Comparison of ENCODE assay signal across 18 cellular contexts in genomic region chr17:36992701-36993100, GRCh38. TPM values are rescaled to one million over a fixed set of nuclear protein-coding genes. Genes with fewer than 3 reads are reported as not detected.
DNase-seq lines count a peak whose midpoint lies in the region; TF ChIP-seq lines count a peak whose summit lies in the region.
"Had no signal": no experiment of that assay in that cellular context is flagged by ENCODE, and none has a peak within 500 bp of the region (broad histone marks: within the 10 kb centered on the region; RNA-seq: fewer than 3 reads in every experiment).

No MANE protein-coding gene starts in this region.

- H3K79me2 ChIP-seq in trophoblast cell (ENCODE audit: control insufficient read depth, insufficient read depth, low read length, poor library complexity) = no peaks in the 10 kb centered on the region
- H3K79me2 ChIP-seq in hepatocyte = peaks cover 3% of the 10 kb centered on the region

- no peak overlapping the region for H2AK5ac ChIP-seq in trophoblast cell (ENCODE audit: low read length)

- no peak overlapping the region for H4K12ac ChIP-seq in trophoblast cell (ENCODE audit: low read depth, low read length)

- WGBS in trophoblast cell (ENCODE audit: extremely low coverage, insufficient coverage, insufficient read length) = no CpG with 5 or more reads among the region's 2 CpGs
- WGBS in hepatocyte (ENCODE audit: low lambda C conversion rate, missing lambda C conversion rate) = 87% methylated on average over 2 of the region's 2 CpGs

- H3K27me3 ChIP-seq in trophoblast cell (ENCODE audit: insufficient read depth, low read length) = no peaks in the 10 kb centered on the region
- no peaks in the 10 kb centered on the region for H3K27me3 ChIP-seq in hepatocyte
- H3K27me3 ChIP-seq: BLaER1 treated with 17β-estradiol and CSF1 and Interleukin-3, amounts not matched to agents 10 nM and 100 nM; SJSA1 had no signal

- no peak overlapping the region for H3K14ac ChIP-seq in trophoblast cell (ENCODE audit: low read length)

- H3K4ac ChIP-seq in trophoblast cell (ENCODE audit: low read depth, low read length) = no peak overlapping the region

- no peak overlapping the region for H3K4me2 ChIP-seq in trophoblast cell (ENCODE audit: low read length)
- no peak overlapping the region for H3K4me2 ChIP-seq in hepatocyte
- H3K4me2 ChIP-seq: BLaER1 treated with 17β-estradiol and CSF1 and Interleukin-3, amounts not matched to agents 10 nM and 100 nM had no signal

- H2AFZ ChIP-seq in trophoblast cell (ENCODE audit: insufficient read depth, low read length, poor library complexity) = no peak overlapping the region
- H2AFZ ChIP-seq in hepatocyte = no peak overlapping the region

- no peak overlapping the region for H4K8ac ChIP-seq in trophoblast cell (ENCODE audit: low read depth, low read length)

- no peak overlapping the region for H3K4me3 ChIP-seq in LNCaP clone FGC (ENCODE audit: low read depth, low read length)
- H3K4me3 ChIP-seq in trophoblast cell (ENCODE audit: low read depth, low read length) = no peak overlapping the region
- no peak overlapping the region for H3K4me3 ChIP-seq in hepatocyte
- H3K4me3 ChIP-seq: BLaER1 treated with 17β-estradiol and CSF1 and Interleukin-3, amounts not matched to agents 10 nM and 100 nM; SJSA1 had no signal

- TF ChIP-seq CTCF in LNCaP clone FGC (IDR thresholded peaks at IDR 0.05; ENCODE audit: control insufficient read depth, extremely low read depth, insufficient read depth) (no peak), hepatocyte (IDR thresholded peaks at IDR 0.05; ENCODE audit: poor library complexity) (no peak)

- peak overlapping the region; percentile 66 for H3K9ac ChIP-seq in trophoblast cell (ENCODE audit: low read length)
- H3K9ac ChIP-seq: BLaER1 treated with 17β-estradiol and CSF1 and Interleukin-3, amounts not matched to agents 10 nM and 100 nM had no signal

- H3K79me1 ChIP-seq in trophoblast cell (ENCODE audit: low read length) = no peaks in the 10 kb centered on the region

- H3K4me1 ChIP-seq in trophoblast cell (ENCODE audit: control insufficient read depth in 1 of 2, insufficient read depth in 2 of 2, low read length in 2 of 2) = no peaks in the 10 kb centered on the region
- no peaks in the 10 kb centered on the region for H3K4me1 ChIP-seq in hepatocyte (ENCODE audit: insufficient read depth)
- H3K4me1 ChIP-seq: BLaER1 treated with 17β-estradiol and CSF1 and Interleukin-3, amounts not matched to agents 10 nM and 100 nM; Caco-2 had no signal

- H3K9me3 ChIP-seq in trophoblast cell (ENCODE audit: insufficient read depth, low read depth, low read length) = no peaks in the 10 kb centered on the region
- no peaks in the 10 kb centered on the region for H3K9me3 ChIP-seq in hepatocyte (ENCODE audit: low read depth)
- H3K9me3 ChIP-seq: Caco-2, SJSA1 had no signal

- H3K9me2 ChIP-seq in hepatocyte (replicated peaks; ENCODE audit: insufficient read depth) = no peaks in the 10 kb centered on the region

- H3K18ac ChIP-seq in trophoblast cell (ENCODE audit: low read length) = no peak overlapping the region

- no peaks in the 10 kb centered on the region for H4K20me1 ChIP-seq in hepatocyte (ENCODE audit: insufficient read depth, poor library complexity, severe bottlenecking)

- no peak overlapping the region for H2BK120ac ChIP-seq in trophoblast cell (ENCODE audit: insufficient read depth, low read length, poor library complexity)

- DNase-seq in DMS79 (lab: John Stamatoyannopoulos, UW) (peak; percentile 8), LNCaP clone FGC (ENCODE audit: low read depth) (peak; percentile 68), NCI-H774 (lab: John Stamatoyannopoulos, UW) (peak; percentile 66), trophoblast cell (no peak), GM19238 (ENCODE audit: insufficient read length, low spot score) (no peak), hepatocyte (ENCODE audit: low spot score) (no peak), NOMO-1 treated with dmso at 0.1 percent for 144 hours (lab: John Stamatoyannopoulos, UW; ENCODE audit: unreplicated experiment) (no peak)
- DNase-seq: Caco-2; CD4-positive, alpha-beta memory T cell; IMR-90; NCI-H146; NCI-H2029; NCI-H510A; NCI-H748 treated with DMSO at 0.1 percent for 48 hours; OCI-M1; T-helper 1 cell had no signal

- no peak overlapping the region for H2BK12ac ChIP-seq in trophoblast cell (ENCODE audit: low read length)

- H3K36me3 ChIP-seq in trophoblast cell (ENCODE audit: control insufficient read depth in 1 of 2, insufficient read depth in 2 of 2, low read length in 2 of 2) = peaks cover 15 to 21% of the 10 kb centered on the region in 2 experiments
- no peaks in the 10 kb centered on the region for H3K36me3 ChIP-seq in hepatocyte (replicated peaks; ENCODE audit: insufficient read depth, low read depth)

- H3K23ac ChIP-seq in trophoblast cell (ENCODE audit: low read length) = no peak overlapping the region

- H3K27ac ChIP-seq in trophoblast cell (ENCODE audit: low read depth, low read length) (no peak overlapping the region), hepatocyte (no peak overlapping the region)
- H3K27ac ChIP-seq: BLaER1 treated with 17β-estradiol and CSF1 and Interleukin-3, amounts not matched to agents 10 nM and 100 nM; SJSA1 had no signal

- H2BK5ac ChIP-seq in trophoblast cell (ENCODE audit: low read depth, low read length, poor library complexity) = no peak overlapping the region

- no peak overlapping the region for H4K91ac ChIP-seq in trophoblast cell (ENCODE audit: low read depth, low read length)

RNA-seq across cellular contexts. Expression of gene AATF, which starts 43.9 kb away (rescaled TPM):
- polyA plus RNA-seq in trophoblast cell (2013) = 80.0 and 80.8 TPM in 2 replicates
- 31.2 and 35.2 TPM in 2 replicates for total RNA-seq in hepatocyte
- polyA plus RNA-seq in hepatocyte = 35.7 and 43.3 TPM in 2 replicates

RNA-seq across cellular contexts. Expression of gene LHX1, which starts 55.4 kb away (rescaled TPM):
- 0.33 and 0.37 TPM in 2 replicates for polyA plus RNA-seq in trophoblast cell (2013)
- total RNA-seq in hepatocyte = not detected in 2 replicates
- polyA plus RNA-seq in hepatocyte = 0.35 TPM in 1 of 2 replicates, not detected in the other
- total RNA-seq: Caco-2; CD4-positive, alpha-beta memory T cell; IMR-90; SJSA1 had no signal
- polyA plus RNA-seq: CD4-positive, alpha-beta memory T cell; IMR-90 had no signal

Comparison
In these comparisons a context has a peak if more than half of its experiments do, and no peak if none do; other contexts are left out.
1. DNase-seq: peak in DMS79 (single experiment), LNCaP clone FGC (single experiment) and NCI-H774 (single experiment); none in trophoblast cell (0 of 2), GM19238 (single experiment), hepatocyte (single experiment) and NOMO-1 treated with dmso at 0.1 percent for 144 hours (single experiment).